19 cellular contexts compared by ENCODE assay signal in genomic region chr2:120921457-120921856, GRCh38.
A peak's percentile ranks its signal among the peaks of the same experiment; 100 is the strongest.
DNase-seq lines count a peak whose midpoint lies in the region; ATAC-seq, FAIRE-seq and TF ChIP-seq lines count a peak whose summit lies in the region.
"Had no signal": no experiment of that assay in that cellular context is flagged by ENCODE, and none has a peak within 500 bp of the region (broad histone marks: within the 10 kb centered on the region; RNA-seq: fewer than 3 reads in every experiment).

No MANE protein-coding gene starts in this region.

- DNase-seq in A549 (ENCODE audit: low read depth in 1 of 2, low spot score in 1 of 2) = no peak
- no peak for DNase-seq in IMR-90
- DNase-seq in endodermal cell = no peak
- no peak for DNase-seq in progenitor cell of endocrine pancreas (ENCODE audit: low spot score, unreplicated experiment)
- no peak for DNase-seq in AG08395 (ENCODE audit: low spot score)
- no peak for DNase-seq in NCI-H2196 treated with DMSO at 0.1 percent for 48 hours (lab: John Stamatoyannopoulos, UW; ENCODE audit: unreplicated experiment)
- DNase-seq: Calu3; CD4-positive, alpha-beta memory T cell; GF-D8; Karpas-422; NCI-H1048; NCI-H1436 treated with DMSO at 0.1 percent for 48 hours; NCI-H2029; NCI-H2171; NCI-H446; Peyer's patch had no signal

- ATAC-seq in A549 (peak in 1 of 2 experiments; percentile 54; a peak in 3 of 6 replicates), IMR-90 (ENCODE audit: low read depth) (no peak), HG03439 (IDR thresholded peaks at IDR 0.05; ENCODE audit: unreplicated experiment) (no peak)

- no peaks in the 10 kb centered on the region for H3K27me3 Mint-ChIP-seq in endodermal cell (ENCODE audit: insufficient read depth)
- peaks cover 56% of the 10 kb centered on the region for H3K27me3 Mint-ChIP-seq in progenitor cell of endocrine pancreas

- no peak overlapping the region for H4K5ac ChIP-seq in IMR-90 (ENCODE audit: low read depth, low read length)

- H3K4ac ChIP-seq in IMR-90 (ENCODE audit: low read depth, low read length) = peak overlapping the region; percentile 94

- H3K56ac ChIP-seq in IMR-90 (ENCODE audit: extremely low read depth, insufficient read depth, low read length) = no peak overlapping the region

- no peaks in the 10 kb centered on the region for H3K27me3 ChIP-seq in IMR-90 (ENCODE audit: control insufficient read depth, insufficient read depth, low read length)
- no peaks in the 10 kb centered on the region for H3K27me3 ChIP-seq in endodermal cell (ENCODE audit: control insufficient read depth, insufficient read depth, low read length, poor library complexity, severe bottlenecking)
- H3K27me3 ChIP-seq: BLaER1, Peyer's patch had no signal

- H3K4me1 ChIP-seq in A549 (peaks cover 51% of the 10 kb centered on the region), IMR-90 (ENCODE audit: control insufficient read depth, insufficient read depth, low read length) (peaks cover 29% of the 10 kb centered on the region), endodermal cell (ENCODE audit: control insufficient read depth, insufficient read depth, low read length) (no peaks in the 10 kb centered on the region)
- H3K4me1 ChIP-seq: Peyer's patch had no signal

- H3K4me3 ChIP-seq in A549 = no peak overlapping the region
- H3K4me3 ChIP-seq in IMR-90 (ENCODE audit: insufficient read depth, low read depth, low read length) = no peak overlapping the region
- no peak overlapping the region for H3K4me3 ChIP-seq in endodermal cell (ENCODE audit: low read length)
- H3K4me3 ChIP-seq: BLaER1, Peyer's patch had no signal

- H3K79me1 ChIP-seq in IMR-90 (ENCODE audit: low read depth in 1 of 2, low read length in 2 of 2) = peaks cover 69 to 95% of the 10 kb centered on the region in 2 experiments

- no peak for TF ChIP-seq POLR2A in A549 (IDR thresholded peaks at IDR 0.05; ENCODE audit: low read length)
- no peak for TF ChIP-seq POLR2A in IMR-90 (IDR thresholded peaks at IDR 0.05; ENCODE audit: low read depth, low read length)

- TF ChIP-seq CTCF in A549 (IDR thresholded peaks at IDR 0.05) (no peak; the same call in 2 of the 3 replicates), IMR-90 (conservative IDR thresholded peaks at IDR 0.05; ENCODE audit: low read depth, low read length) (no peak), endodermal cell (conservative IDR thresholded peaks at IDR 0.05) (peak; percentile 51), progenitor cell of endocrine pancreas (IDR thresholded peaks at IDR 0.05; ENCODE audit: unreplicated experiment) (peak; percentile 17)

- 77% methylated on average over 3 of the region's 3 CpGs for WGBS in A549 (ENCODE audit: missing lambda C conversion rate)
- WGBS in IMR-90 (ENCODE audit: extremely low coverage in 2 of 2, insufficient read length in 1 of 2), 2 experiments = no CpG with 5 or more reads among the region's 3 CpGs
- WGBS in endodermal cell (ENCODE audit: insufficient coverage in 1 of 2, insufficient read length in 1 of 2), 2 experiments = 88 to 100% methylated on average over 1 to 3 of the region's 3 CpGs

- H2BK120ac ChIP-seq in IMR-90 (ENCODE audit: low read depth, low read length) = 0 out of 2 replicates have a peak overlapping the region, but pooled peaks have one; percentile 22

- H4K20me1 ChIP-seq in IMR-90 (ENCODE audit: insufficient read depth, low read length) = 0 out of 2 replicates have a peak, but pooled peaks cover 9% of the 10 kb centered on the region
- H4K20me1 ChIP-seq: BLaER1 had no signal

- H3K9ac ChIP-seq in IMR-90 (ENCODE audit: low read depth, low read length) = no peak overlapping the region
- H3K9ac ChIP-seq in endodermal cell (ENCODE audit: extremely low read depth, low read length, poor library complexity, severe bottlenecking) = no peak overlapping the region
- H3K9ac ChIP-seq: BLaER1 had no signal

- FAIRE-seq in A549 (lab: Jason Lieb, UNC) = no peak
- FAIRE-seq: A204.1 had no signal

- H3K9me1 ChIP-seq in IMR-90 (ENCODE audit: insufficient read depth, low read length) = peaks cover 64% of the 10 kb centered on the region

- H3K36me3 ChIP-seq in IMR-90 (ENCODE audit: control insufficient read depth, insufficient read depth, low read length) = peaks cover 12% of the 10 kb centered on the region
- peaks cover 4% of the 10 kb centered on the region for H3K36me3 ChIP-seq in endodermal cell (ENCODE audit: control insufficient read depth, insufficient read depth, low read length)
- H3K36me3 ChIP-seq: BLaER1, Peyer's patch had no signal

- POLR2A ChIA-PET in A549 (lab: Yijun Ruan, JAX) (no interaction called here), IMR-90 (lab: Charles Lee; ENCODE audit: unreplicated experiment) (no interaction called here)

- H3K4me1 Mint-ChIP-seq in endodermal cell = no peaks in the 10 kb centered on the region
- no peaks in the 10 kb centered on the region for H3K4me1 Mint-ChIP-seq in progenitor cell of endocrine pancreas (ENCODE audit: low read depth)
- H3K4me1 Mint-ChIP-seq: CD4-positive, alpha-beta memory T cell had no signal

- H4K91ac ChIP-seq in IMR-90 (ENCODE audit: insufficient read depth, low read depth, low read length) = peak overlapping the region; percentile 17; the same call in 1 of the 2 replicates

- H3K9me3 ChIP-seq in A549 (no peaks in the 10 kb centered on the region), IMR-90 (ENCODE audit: control insufficient read depth, insufficient read depth, low read length) (no peaks in the 10 kb centered on the region), endodermal cell (ENCODE audit: control insufficient read depth, low read length) (no peaks in the 10 kb centered on the region)
- H3K9me3 ChIP-seq: BLaER1, Peyer's patch had no signal

- H3K14ac ChIP-seq in IMR-90 (replicated peaks; ENCODE audit: low read depth, low read length) = no peak overlapping the region

- peak overlapping the region; percentile 42; the same call in 1 of the 2 replicates for H2BK20ac ChIP-seq in IMR-90 (ENCODE audit: low read depth, low read length)

- no peaks in the 10 kb centered on the region for H3K9me3 Mint-ChIP-seq in endodermal cell
- no peaks in the 10 kb centered on the region for H3K9me3 Mint-ChIP-seq in progenitor cell of endocrine pancreas (ENCODE audit: low read depth)
- H3K9me3 Mint-ChIP-seq: CD4-positive, alpha-beta memory T cell had no signal

- H3K23ac ChIP-seq in IMR-90 (ENCODE audit: low read depth, low read length) = peak overlapping the region; percentile 16; the same call in 1 of the 2 replicates

- no peak overlapping the region for H3K4me2 ChIP-seq in A549
- H3K4me2 ChIP-seq in IMR-90 (ENCODE audit: low read depth, low read length) = no peak overlapping the region
- H3K4me2 ChIP-seq: BLaER1 had no signal

- 0 out of 4 replicates have a peak overlapping the region, but pooled peaks of 1 of the 2 experiments have one; percentile 24 for H4K8ac ChIP-seq in IMR-90 (ENCODE audit: low read depth in 2 of 2, low read length in 2 of 2)

- dilution Hi-C loops in IMR-90 (cut with HindIII; ENCODE audit: low sequenced_read_pairs, unreplicated experiment) = no loop called here

- in situ Hi-C loops in IMR-90 (cut with MboI; ENCODE audit: low sequenced_read_pairs) = no loop called here

- H3K27ac Mint-ChIP-seq in endodermal cell (no peak overlapping the region), progenitor cell of endocrine pancreas (no peak overlapping the region)
- H3K27ac Mint-ChIP-seq: CD4-positive, alpha-beta memory T cell had no signal

- H2BK15ac ChIP-seq in IMR-90 (ENCODE audit: low read depth, low read length) = peak overlapping the region; percentile 19; the same call in 1 of the 3 replicates

- no TSS peak for BruUV-seq in IMR-90 (replicated peaks; lab: Mats Ljungman, UMichigan)

- peak overlapping the region; percentile 5 for H2AK9ac ChIP-seq in IMR-90 (replicated peaks; ENCODE audit: low read depth, low read length, poor library complexity)

- TF ChIP-seq EP300 in A549 (IDR thresholded peaks at IDR 0.05) = no peak

- H2AFZ ChIP-seq in IMR-90 (replicated peaks; ENCODE audit: low read length, poor library complexity) = no peak overlapping the region

- H3K18ac ChIP-seq in IMR-90 (ENCODE audit: low read depth, low read length) = no peak overlapping the region

- intact Hi-C loops in IMR-90 (cut with micrococcal nuclease) = no loop called here

- H3K36me3 Mint-ChIP-seq in endodermal cell (ENCODE audit: low read depth) = peaks cover 1% of the 10 kb centered on the region
- H3K36me3 Mint-ChIP-seq in progenitor cell of endocrine pancreas (ENCODE audit: insufficient read depth) = no peaks in the 10 kb centered on the region
- H3K36me3 Mint-ChIP-seq: CD4-positive, alpha-beta memory T cell had no signal

- no peak overlapping the region for H3K4me3 Mint-ChIP-seq in endodermal cell
- H3K4me3 Mint-ChIP-seq in progenitor cell of endocrine pancreas (ENCODE audit: low read depth) = no peak overlapping the region
- H3K4me3 Mint-ChIP-seq: CD4-positive, alpha-beta memory T cell had no signal

- peak overlapping the region; percentile 51 to 95 for H3K27ac ChIP-seq in A549
- H3K27ac ChIP-seq in IMR-90 (ENCODE audit: insufficient read depth, low read length) = no peak overlapping the region
- H3K27ac ChIP-seq in endodermal cell (ENCODE audit: low read depth, low read length) = no peak overlapping the region
- H3K27ac ChIP-seq: BLaER1, Peyer's patch had no signal

- CTCF ChIA-PET in A549 (lab: Yijun Ruan, JAX) = interaction anchor here (1.4 kb wide), 1 partner anchor 12 kb away, joined by 3 read pairs; no protein-coding TSS in a partner anchor
- CTCF ChIA-PET in IMR-90 (lab: Yijun Ruan, JAX) = no interaction called here

- H2BK5ac ChIP-seq in IMR-90 (ENCODE audit: low read depth, low read length, poor library complexity, severe bottlenecking) = no peak overlapping the region

- TF ChIP-seq RAD21 in A549 (conservative IDR thresholded peaks at IDR 0.05 in 1 of 2, IDR thresholded peaks at IDR 0.05 in 1 of 2) (no peak), IMR-90 (IDR thresholded peaks at IDR 0.05; ENCODE audit: low read length) (no peak)

- H2AK5ac ChIP-seq in IMR-90 (ENCODE audit: low read depth, low read length) = peak overlapping the region; percentile 63; the same call in 1 of the 2 replicates

TF ChIP-seq in A549, 52 proteins besides CTCF, POLR2A, EP300 and RAD21 (continues in another document):
- TF ChIP-seq MAFK (IDR thresholded peaks at IDR 0.05; ENCODE audit: partially characterized antibody) (no peak), BHLHE40 (IDR thresholded peaks at IDR 0.05; ENCODE audit: low read depth, low read length) (no peak), KDM5A (IDR thresholded peaks at IDR 0.05) (no peak), CHD2 (IDR thresholded peaks at IDR 0.05; ENCODE audit: low read length, partially characterized antibody) (no peak), TP53 (CRISPR knock-in tag; IDR thresholded peaks at IDR 0.05) (no peak), JUNB (IDR thresholded peaks at IDR 0.05) (no peak), NR3C1 (IDR thresholded peaks at IDR 0.05) (no peak)

TF ChIP-seq in IMR-90, 13 proteins besides CTCF, POLR2A, EP300 and RAD21 (continues in another document):
- TF ChIP-seq SMC3 (IDR thresholded peaks at IDR 0.05; ENCODE audit: low read depth, low read length) (no peak), CHD1 (IDR thresholded peaks at IDR 0.05; ENCODE audit: low read depth, low read length) (no peak), MAZ (IDR thresholded peaks at IDR 0.05; ENCODE audit: borderline replicate concordance, low read depth, low read length) (no peak)

Comparison
In these comparisons a context has a peak if more than half of its experiments do, and no peak if none do; other contexts are left out.
1. H3K27ac ChIP-seq: peak in A549 (2 of 2); none in IMR-90 (single experiment) and endodermal cell (single experiment).
2. CTCF ChIP-seq: peak in endodermal cell (single experiment) and progenitor cell of endocrine pancreas (single experiment); none in A549 (single experiment) and IMR-90 (single experiment).